1 cellular context compared by ENCODE assay signal in the genomic region with DNA sequence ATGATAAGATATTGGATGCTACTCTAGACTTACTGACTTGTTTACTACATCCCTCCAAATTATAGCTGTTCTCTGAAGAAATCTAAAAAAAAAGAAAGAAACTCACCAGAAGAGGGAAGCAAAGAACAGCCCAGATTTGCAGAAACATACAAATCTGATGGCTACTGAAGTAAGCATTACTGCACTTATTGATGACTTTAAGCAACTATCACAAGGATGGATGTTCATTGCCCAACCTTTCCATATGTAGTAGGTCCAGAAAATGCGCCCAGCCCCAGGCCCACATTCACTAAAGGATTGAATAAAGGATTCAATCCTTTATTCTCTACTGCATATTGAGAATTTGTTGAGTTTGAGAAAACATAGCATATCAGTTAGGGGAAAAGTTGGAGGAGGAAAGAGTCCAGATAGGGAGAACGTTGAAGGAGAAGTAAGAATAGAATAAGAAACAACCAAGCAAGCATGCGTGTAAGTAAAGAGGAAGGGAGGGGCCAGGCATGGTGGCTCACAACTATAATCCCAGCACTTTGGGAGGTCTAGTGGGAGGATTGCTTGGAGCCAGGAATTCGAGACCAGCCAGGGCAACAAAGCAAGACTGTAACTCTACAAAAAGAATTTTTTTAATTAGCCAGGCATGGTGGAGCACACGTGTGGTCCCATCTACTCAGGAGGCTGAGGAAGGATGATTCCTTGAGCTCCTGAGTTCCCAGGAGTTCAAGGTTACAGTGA.
TF ChIP-seq lines count a peak whose summit lies in the region.

No MANE protein-coding gene starts in this region.

TF ChIP-seq in H1, 55 proteins besides CTCF, POLR2A, EP300 and RAD21:
- TF ChIP-seq MAFK (IDR thresholded peaks at IDR 0.05; ENCODE audit: low read depth, low read length) = no peak
- TF ChIP-seq HDAC2 (IDR thresholded peaks at IDR 0.05; ENCODE audit: borderline replicate concordance in 1 of 2, low read depth in 2 of 2, low read length in 2 of 2) = no peak
- no peak for TF ChIP-seq TAF7 (optimal IDR thresholded peaks at IDR 0.05; ENCODE audit: borderline replicate concordance, low read depth, low read length)
- TF ChIP-seq RNF2 (IDR thresholded peaks at IDR 0.05; ENCODE audit: borderline replicate concordance, low read depth, low read length, missing control alignments, poor library complexity, severe bottlenecking) = no peak
- TF ChIP-seq JUND (IDR thresholded peaks at IDR 0.05; ENCODE audit: low read length) = no peak
- TF ChIP-seq EZH2 (IDR thresholded peaks at IDR 0.05; ENCODE audit: low read depth, low read length, severe bottlenecking) = no peak
